In the genomic region with DNA sequence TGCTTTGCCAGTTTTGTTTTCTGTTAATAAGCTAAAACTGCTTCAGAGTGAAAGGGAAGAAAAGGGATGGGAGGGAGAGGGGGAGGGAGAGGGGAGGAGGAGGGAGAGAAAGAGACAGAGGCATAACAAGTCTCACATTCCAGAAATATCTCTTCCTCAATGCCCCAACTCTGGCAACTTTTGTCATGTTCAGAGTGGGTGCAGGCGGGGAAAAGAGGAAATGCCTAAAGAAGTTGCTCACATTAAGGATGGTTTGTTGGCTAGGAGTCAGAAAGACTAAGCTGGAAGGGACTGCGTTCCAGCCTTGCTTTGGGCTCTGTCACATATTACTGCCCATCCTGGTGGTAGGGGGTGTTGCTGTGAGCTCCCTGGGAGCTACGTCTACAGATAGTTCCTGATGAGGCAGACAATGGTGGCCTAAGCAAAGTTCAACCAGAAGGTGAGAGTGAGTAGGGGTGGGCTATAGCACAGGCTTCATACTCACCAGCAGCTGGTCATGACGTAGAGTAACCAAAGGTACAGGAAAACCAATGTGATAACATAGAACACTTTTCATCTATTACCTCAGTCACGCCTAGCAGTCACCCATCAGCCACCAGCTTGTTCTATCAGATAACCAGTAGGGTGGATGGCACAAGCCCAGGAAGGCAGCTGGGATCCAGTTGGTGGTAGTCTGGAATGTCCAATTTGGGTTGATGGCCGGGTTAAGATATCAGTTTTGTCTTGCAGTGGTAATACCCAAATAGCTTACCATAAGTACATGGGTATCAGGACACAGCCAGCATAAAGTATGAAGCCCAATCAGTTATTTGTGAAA, we compare ENCODE assay signal across 9 cellular contexts. TPM values are rescaled to one million over a fixed set of nuclear protein-coding genes. Genes with fewer than 3 reads are reported as not detected.
DNase-seq lines count a peak whose midpoint lies in the region; ATAC-seq and TF ChIP-seq lines count a peak whose summit lies in the region.
"Had no signal": no experiment of that assay in that cellular context is flagged by ENCODE, and none has a peak within 500 bp of the region (broad histone marks: within the 10 kb centered on the region; RNA-seq: fewer than 3 reads in every experiment).

No MANE protein-coding gene starts in this region.

- peak overlapping the region; percentile 26 for H3K27ac ChIP-seq in cardiac muscle cell
- H3K27ac ChIP-seq in left ventricle myocardium inferior (replicated peaks) = peak overlapping the region; percentile 90
- peak overlapping the region in 3 of 4 donors; percentile 18 to 77 (median 64) for H3K27ac ChIP-seq in tibial nerve
- peak overlapping the region in 1 of 2 donors; percentile 11 for H3K27ac ChIP-seq in testis
- H3K27ac ChIP-seq in sigmoid colon = peak overlapping the region in 2 of 4 donors; percentile 18 to 22

- no peaks in the 10 kb centered on the region for H3K36me3 ChIP-seq in cardiac muscle cell
- H3K36me3 ChIP-seq in left ventricle myocardium inferior = no peaks in the 10 kb centered on the region
- H3K36me3 ChIP-seq in tibial nerve = peaks cover 0 to 4% (median 0%) of the 10 kb centered on the region in 3 donors
- H3K36me3 ChIP-seq in testis (ENCODE audit: low read depth, missing control alignments) = no peaks in the 10 kb centered on the region
- no peaks in the 10 kb centered on the region for H3K36me3 ChIP-seq in sigmoid colon

- TF ChIP-seq EP300 in tibial nerve (IDR thresholded peaks at IDR 0.05) = no peak
- TF ChIP-seq EP300 in sigmoid colon (IDR thresholded peaks at IDR 0.05) = no peak

- intact Hi-C loops in left ventricle myocardium superior (cut with micrococcal nuclease) = no loop called here
- intact Hi-C loops in left ventricle myocardium inferior (cut with micrococcal nuclease) = no loop called here
- intact Hi-C loops in testis (cut with DNase I; ENCODE audit: low total_unique reads) = no loop called here
- intact Hi-C loops in sigmoid colon (cut with DNase I) = no loop called here

- DNase-seq in cardiac muscle cell (ENCODE audit: low read depth in 1 of 2, low spot score in 1 of 2) (peak in 1 of 2 donors; percentile 91), left ventricle myocardium superior (no peak), WTC11 (ENCODE audit: low spot score) (no peak), left ventricle myocardium inferior (no peak), tibial nerve (ENCODE audit: low spot score in 2 of 2) (no peak), testis (no peak), sigmoid colon (no peak)
- DNase-seq: stimulated activated naive CD8-positive, alpha-beta T cell treated with anti-CD3 and anti-CD28 coated beads, Interleukin-15, amount 100 ng/mL, for 72 hours had no signal

- TF ChIP-seq POLR2A in tibial nerve (IDR thresholded peaks at IDR 0.05) (no peak), testis (IDR thresholded peaks at IDR 0.05) (no peak), sigmoid colon (IDR thresholded peaks at IDR 0.05) (no peak)

- H3K9me3 Mint-ChIP-seq in WTC11 = no peaks in the 10 kb centered on the region
- H3K9me3 Mint-ChIP-seq: stimulated activated naive CD8-positive, alpha-beta T cell treated with anti-CD3 and anti-CD28 coated beads, Interleukin-15, amount 100 ng/mL, for 72 hours had no signal

- H3K4me1 ChIP-seq in cardiac muscle cell (ENCODE audit: low read depth) (peaks cover 48% of the 10 kb centered on the region), left ventricle myocardium inferior (peaks cover 86% of the 10 kb centered on the region), tibial nerve (peaks cover 3 to 73% (median 43%) of the 10 kb centered on the region in 4 donors), testis (peaks cover 34% of the 10 kb centered on the region), sigmoid colon (peaks cover 0 to 58% (median 38%) of the 10 kb centered on the region in 4 donors)

- peak overlapping the region; percentile 12 for H3K4me3 ChIP-seq in cardiac muscle cell
- H3K4me3 ChIP-seq in left ventricle myocardium inferior = peak overlapping the region; percentile 92
- H3K4me3 ChIP-seq in tibial nerve = peak overlapping the region in 1 of 4 donors; percentile 18
- H3K4me3 ChIP-seq in testis = no peak overlapping the region
- no peak overlapping the region for H3K4me3 ChIP-seq in sigmoid colon

- TF ChIP-seq CTCF in cardiac muscle cell (IDR thresholded peaks at IDR 0.05; ENCODE audit: low read depth, low read length) (no peak), WTC11 (IDR thresholded peaks at IDR 0.05) (no peak), left ventricle myocardium inferior (IDR thresholded peaks at IDR 0.05; ENCODE audit: borderline replicate concordance) (no peak), tibial nerve (IDR thresholded peaks at IDR 0.05) (no peak), testis (IDR thresholded peaks at IDR 0.05) (no peak), sigmoid colon (IDR thresholded peaks at IDR 0.05) (no peak)

- 55 to 59% methylated on average over 6 of the region's 6 CpGs for WGBS in tibial nerve, 2 donors
- WGBS in testis, 2 donors = 75 to 78% methylated on average over 6 of the region's 6 CpGs
- WGBS in sigmoid colon, 2 donors = 85 to 87% methylated on average over 6 of the region's 6 CpGs

- peaks cover 27% of the 10 kb centered on the region; the same call in 1 of the 2 replicates for H3K4me1 Mint-ChIP-seq in WTC11
- H3K4me1 Mint-ChIP-seq: stimulated activated naive CD8-positive, alpha-beta T cell treated with anti-CD3 and anti-CD28 coated beads, Interleukin-15, amount 100 ng/mL, for 72 hours had no signal

- H3K27ac Mint-ChIP-seq in WTC11 = peak overlapping the region; percentile 91

- H3K27me3 ChIP-seq in cardiac muscle cell (no peaks in the 10 kb centered on the region), left ventricle myocardium inferior (ENCODE audit: low read depth) (no peaks in the 10 kb centered on the region), tibial nerve (no peaks in the 10 kb centered on the region), testis (no peaks in the 10 kb centered on the region), sigmoid colon (no peaks in the 10 kb centered on the region)

- H3K9me3 ChIP-seq in cardiac muscle cell (ENCODE audit: low read depth) (no peaks in the 10 kb centered on the region), left ventricle myocardium inferior (replicated peaks) (no peaks in the 10 kb centered on the region), tibial nerve (no peaks in the 10 kb centered on the region), testis (no peaks in the 10 kb centered on the region), sigmoid colon (no peaks in the 10 kb centered on the region)

- peaks cover 3% of the 10 kb centered on the region; the same call in 1 of the 2 replicates for H3K36me3 Mint-ChIP-seq in WTC11

- POLR2A ChIA-PET in WTC11 (lab: Charles Lee) = interaction anchor here (0.6 to 1.4 kb wide), 4 partner anchors 10 to 30 kb away, joined by 3 to 5 read pairs (median 4); no protein-coding TSS in a partner anchor

- ATAC-seq in left ventricle myocardium superior (no peak), WTC11 (peak; percentile 5), GM21786 (IDR thresholded peaks at IDR 0.05; ENCODE audit: unreplicated experiment) (no peak)
- ATAC-seq: stimulated activated naive CD8-positive, alpha-beta T cell treated with anti-CD3 and anti-CD28 coated beads, Interleukin-15, amount 100 ng/mL, for 72 hours had no signal

- CTCF ChIA-PET in WTC11 (lab: Charles Lee) = interaction anchor here (0.9 to 2.3 kb wide), 4 partner anchors 17 to 140 kb away, joined by 3 to 12 read pairs (median 4); no protein-coding TSS in a partner anchor

- peak overlapping the region; percentile 62 for H3K4me3 Mint-ChIP-seq in WTC11

- H3K27me3 Mint-ChIP-seq in WTC11 (ENCODE audit: low read depth) = no peaks in the 10 kb centered on the region
- H3K27me3 Mint-ChIP-seq: stimulated activated naive CD8-positive, alpha-beta T cell treated with anti-CD3 and anti-CD28 coated beads, Interleukin-15, amount 100 ng/mL, for 72 hours had no signal

TF ChIP-seq in WTC11, 78 proteins besides CTCF, POLR2A, EP300 and RAD21:
- TF ChIP-seq GTF2I (CRISPR knock-in tag; conservative IDR thresholded peaks at IDR 0.05) = no peak
- no peak for TF ChIP-seq ZNF219 (CRISPR knock-in tag; IDR thresholded peaks at IDR 0.05; ENCODE audit: borderline replicate concordance)
- TF ChIP-seq ZNF317 (CRISPR knock-in tag; IDR thresholded peaks at IDR 0.05; ENCODE audit: borderline replicate concordance, low read depth) = no peak
- TF ChIP-seq FOXJ3 (CRISPR knock-in tag; IDR thresholded peaks at IDR 0.05; ENCODE audit: borderline replicate concordance) = no peak
- TF ChIP-seq, protein P1, sequence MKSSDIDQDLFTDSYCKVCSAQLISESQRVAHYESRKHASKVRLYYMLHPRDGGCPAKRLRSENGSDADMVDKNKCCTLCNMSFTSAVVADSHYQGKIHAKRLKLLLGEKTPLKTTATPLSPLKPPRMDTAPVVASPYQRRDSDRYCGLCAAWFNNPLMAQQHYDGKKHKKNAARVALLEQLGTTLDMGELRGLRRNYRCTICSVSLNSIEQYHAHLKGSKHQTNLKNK (CRISPR knock-in tag; IDR thresholded peaks at IDR 0.05) = no peak

RNA-seq across cellular contexts. Expression of a gene that starts 2.1 kb away (rescaled TPM):
- 43.1 and 54.1 TPM in 2 replicates for total RNA-seq in cardiac muscle cell
- polyA plus RNA-seq in cardiac muscle cell = 38.2 and 43.4 TPM in 2 replicates
- total RNA-seq in left ventricle myocardium superior = 29.4 TPM
- 13.6 to 15.3 TPM (median 14.2 TPM) in 3 replicates for total RNA-seq in WTC11 (2021)
- 30.5 TPM for total RNA-seq in left ventricle myocardium inferior
- 10 to 100 TPM; 14.4 to 26.7 (median 20.9) TPM for total RNA-seq in tibial nerve
- 10 to 100 TPM; 27.9 to 33.1 TPM for total RNA-seq in testis
- 39.8 TPM for polyA plus RNA-seq in testis (ENCODE audit: insufficient read depth, low read depth, low replicate concordance)
- total RNA-seq in sigmoid colon = 10 to 100 TPM; 15.1 to 18.5 (median 15.5) TPM
- 10 to 100 TPM in 1 of 3 donors, 1 to 10 TPM in 2; 3.0 to 10.4 (median 4.2) TPM for polyA plus RNA-seq in sigmoid colon

RNA-seq across cellular contexts. Expression of a gene that starts 28.0 kb away (rescaled TPM):
- 59.9 and 65.2 TPM in 2 replicates for total RNA-seq in cardiac muscle cell
- 40.8 and 52.3 TPM in 2 replicates for polyA plus RNA-seq in cardiac muscle cell
- 96.8 TPM for total RNA-seq in left ventricle myocardium superior
- 62.4 to 68.6 TPM (median 64.3 TPM) in 3 replicates for total RNA-seq in WTC11 (2021)
- 89.5 TPM for total RNA-seq in left ventricle myocardium inferior
- total RNA-seq in tibial nerve = 10 to 100 TPM; 39.8 to 53.6 (median 43.3) TPM
- 10 to 100 TPM; 86.4 to 95.0 TPM for total RNA-seq in testis
- 91.9 TPM for polyA plus RNA-seq in testis (ENCODE audit: insufficient read depth, low read depth, low replicate concordance)
- total RNA-seq in sigmoid colon = 10 to 100 TPM; 52.8 to 79.6 (median 65.8) TPM
- 10 to 100 TPM; 24.6 to 39.0 (median 30.1) TPM for polyA plus RNA-seq in sigmoid colon

Comparison
In these comparisons a context has a peak if more than half of its experiments do, and no peak if none do; other contexts are left out.
1. H3K4me3 ChIP-seq: peak in cardiac muscle cell (single experiment) and left ventricle myocardium inferior (single experiment); none in testis (0 of 2) and sigmoid colon (0 of 4).